Comparison of ENCODE assay signal across 26 cellular contexts in the genomic region with DNA sequence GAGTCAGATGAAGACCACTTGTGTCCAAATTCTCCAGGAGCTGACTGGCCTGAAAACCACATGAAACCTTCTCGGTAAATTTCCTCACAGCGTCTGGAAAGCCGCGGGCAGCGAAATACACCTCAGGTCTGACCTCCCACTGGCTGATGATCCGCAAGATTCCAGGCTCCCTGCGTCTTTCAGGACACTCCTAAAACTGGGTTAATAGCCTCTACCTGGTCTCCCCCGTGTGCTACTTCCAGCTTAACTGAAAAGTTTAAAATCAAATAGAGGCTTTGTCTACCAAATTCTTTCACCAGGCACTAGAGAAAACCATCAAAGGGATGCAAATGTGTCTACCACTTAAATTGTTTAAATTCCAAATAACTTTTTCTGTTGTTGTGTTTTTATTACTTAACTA.
"Had no signal": no experiment of that assay in that cellular context is flagged by ENCODE, and none has a peak within 500 bp of the region (broad histone marks: within the 10 kb centered on the region; RNA-seq: fewer than 3 reads in every experiment).

No MANE protein-coding gene starts in this region.

- H3K27ac ChIP-seq: adrenal gland, cardiac muscle cell, colonic mucosa, lower lobe of right lung, spleen, tibial nerve, VCaP had no signal

- H3K27me3 Mint-ChIP-seq: activated CD4-positive, alpha-beta T cell treated with anti-CD3 and anti-CD28 coated beads, Interleukin-2, amount 10 ng/mL, durations not matched to agents 24 days and 14 days; activated naive CD8-positive, alpha-beta T cell treated with anti-CD3 and anti-CD28 coated beads for 36 hours; natural killer cell treated with Interleukin-12 subunit alpha and Interleukin-12 subunit beta and Interleukin-15 and Interleukin-18, amount 100 ng/mL, for 72 hours had no signal

- H3K36me3 ChIP-seq: adrenal gland, cardiac muscle cell, colonic mucosa, lower lobe of right lung, spleen, tibial nerve had no signal

- H3K4me1 Mint-ChIP-seq: activated CD4-positive, alpha-beta T cell treated with anti-CD3 and anti-CD28 coated beads, Interleukin-2, amount 10 ng/mL, durations not matched to agents 24 days and 14 days; activated naive CD8-positive, alpha-beta T cell treated with anti-CD3 and anti-CD28 coated beads for 36 hours; brain had no signal

- H3K27ac Mint-ChIP-seq: activated CD4-positive, alpha-beta memory T cell treated with anti-CD3 and anti-CD28 coated beads for 36 hours; activated CD4-positive, alpha-beta T cell treated with anti-CD3 and anti-CD28 coated beads, Interleukin-2, amount 10 ng/mL, durations not matched to agents 24 days and 14 days; activated naive CD4-positive, alpha-beta T cell treated with anti-CD3 and anti-CD28 coated beads for 36 hours; activated naive CD8-positive, alpha-beta T cell treated with anti-CD3 and anti-CD28 coated beads for 36 hours; activated T-helper 1 cell treated with anti-CD3 and anti-CD28 coated beads, Interleukin-12 subunit alpha, Interleukin-12 subunit beta, Interleukin-2, Interleukin-4 antibody, amounts not matched to agents 30 ng/mL and 10 ng/mL and 1 ng/mL, durations not matched to agents 14 hours and 24 hours and 36 hours; natural killer cell treated with Interleukin-12 subunit alpha and Interleukin-12 subunit beta and Interleukin-15 and Interleukin-18, amount 100 ng/mL, for 72 hours had no signal

- H3K4me3 Mint-ChIP-seq: activated CD4-positive, alpha-beta memory T cell treated with anti-CD3 and anti-CD28 coated beads for 36 hours; activated CD4-positive, alpha-beta T cell treated with anti-CD3 and anti-CD28 coated beads, Interleukin-2, amount 10 ng/mL, durations not matched to agents 24 days and 14 days; activated naive CD4-positive, alpha-beta T cell treated with anti-CD3 and anti-CD28 coated beads for 36 hours; activated naive CD8-positive, alpha-beta T cell treated with anti-CD3 and anti-CD28 coated beads for 36 hours; activated T-helper 1 cell treated with anti-CD3 and anti-CD28 coated beads, Interleukin-12 subunit alpha, Interleukin-12 subunit beta, Interleukin-2, Interleukin-4 antibody, amounts not matched to agents 30 ng/mL and 10 ng/mL and 1 ng/mL, durations not matched to agents 14 hours and 24 hours and 36 hours; brain; natural killer cell treated with Interleukin-12 subunit alpha and Interleukin-12 subunit beta and Interleukin-15 and Interleukin-18, amount 100 ng/mL, for 72 hours had no signal

- H3K36me3 Mint-ChIP-seq: activated CD4-positive, alpha-beta memory T cell treated with anti-CD3 and anti-CD28 coated beads for 36 hours; activated naive CD8-positive, alpha-beta T cell treated with anti-CD3 and anti-CD28 coated beads for 36 hours; brain had no signal

- DNase-seq: activated CD4-positive, alpha-beta memory T cell treated with anti-CD3 and anti-CD28 coated beads for 36 hours; activated CD4-positive, alpha-beta T cell treated with anti-CD3 and anti-CD28 coated beads, Interleukin-2, amount 10 ng/mL, durations not matched to agents 24 days and 14 days; activated CD4-positive, CD25-positive, alpha-beta regulatory T cell treated with anti-CD3 and anti-CD28 coated beads, Interleukin-2, amount 50 U/mL, for 72 hours; activated CD8-positive, alpha-beta memory T cell treated with anti-CD3 and anti-CD28 coated beads, Interleukin-2, amount 50 U/mL, for 4 hours; activated effector memory CD4-positive, alpha-beta T cell treated with anti-CD3 and anti-CD28 coated beads, Interleukin-2, amount 50 U/mL, for 16 hours; activated naive CD4-positive, alpha-beta T cell treated with anti-CD3 and anti-CD28 coated beads for 36 hours; activated naive CD8-positive, alpha-beta T cell treated with anti-CD3 and anti-CD28 coated beads for 36 hours; activated T-cell treated with anti-CD3 and anti-CD28 coated beads, Interleukin-2, amount 50 U/mL, for 1 hour; adrenal gland; aorta; cerebellar nuclear complex; colonic mucosa; effector CD8-positive, alpha-beta T cell; kidney glomerular epithelial cell; lower lobe of right lung; mesenchymal stem cell; right cardiac atrium; spleen; stimulated activated naive CD4-positive, alpha-beta T cell had no signal

- H3K27me3 ChIP-seq: adrenal gland, cardiac muscle cell, colonic mucosa, spleen, tibial nerve had no signal

- H3K9me3 ChIP-seq: adrenal gland, colonic mucosa, lower lobe of right lung had no signal

- ATAC-seq: left lobe of liver; lower lobe of right lung; natural killer cell treated with Interleukin-12 subunit alpha and Interleukin-12 subunit beta and Interleukin-15 and Interleukin-18, amount 100 ng/mL, for 72 hours; right cardiac atrium had no signal

- H3K9me3 Mint-ChIP-seq: activated naive CD4-positive, alpha-beta T cell treated with anti-CD3 and anti-CD28 coated beads for 36 hours; activated naive CD8-positive, alpha-beta T cell treated with anti-CD3 and anti-CD28 coated beads for 36 hours had no signal

- H3K4me1 ChIP-seq: adrenal gland, colonic mucosa, lower lobe of right lung, spleen, tibial nerve had no signal

- H3K4me3 ChIP-seq: adrenal gland, cardiac muscle cell, colonic mucosa, lower lobe of right lung, spleen, tibial nerve had no signal
